Comparison of ENCODE assay signal across 1 cellular context in the genomic region with DNA sequence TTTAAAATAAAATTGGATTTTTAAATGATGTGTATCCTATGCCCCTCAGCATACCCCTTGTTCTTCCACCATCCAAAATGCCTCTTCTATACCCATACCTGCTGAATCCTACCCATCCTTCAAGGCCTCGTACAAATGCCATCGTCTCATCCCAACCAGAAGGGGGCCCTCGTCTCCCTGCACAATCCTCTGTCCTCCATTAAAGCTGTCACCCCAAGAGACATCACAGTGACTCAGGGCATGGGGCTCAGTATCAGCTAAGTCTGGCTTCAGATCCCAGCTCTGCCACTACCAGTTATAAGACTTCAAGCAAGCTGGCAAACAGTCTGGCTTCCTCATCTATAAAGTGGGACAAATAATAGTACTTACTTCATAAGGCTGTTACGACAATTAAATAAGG.
TF ChIP-seq lines count a peak whose summit lies in the region.

No MANE protein-coding gene starts in this region.

TF ChIP-seq in SK-N-SH, 30 proteins besides CTCF, POLR2A, EP300 and RAD21 (continued from another document):
- TF ChIP-seq, protein P1, sequence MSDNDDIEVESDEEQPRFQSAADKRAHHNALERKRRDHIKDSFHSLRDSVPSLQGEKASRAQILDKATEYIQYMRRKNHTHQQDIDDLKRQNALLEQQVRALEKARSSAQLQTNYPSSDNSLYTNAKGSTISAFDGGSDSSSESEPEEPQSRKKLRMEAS (IDR thresholded peaks at IDR 0.05; ENCODE audit: low read depth): no peak
- TF ChIP-seq, protein P2, sequence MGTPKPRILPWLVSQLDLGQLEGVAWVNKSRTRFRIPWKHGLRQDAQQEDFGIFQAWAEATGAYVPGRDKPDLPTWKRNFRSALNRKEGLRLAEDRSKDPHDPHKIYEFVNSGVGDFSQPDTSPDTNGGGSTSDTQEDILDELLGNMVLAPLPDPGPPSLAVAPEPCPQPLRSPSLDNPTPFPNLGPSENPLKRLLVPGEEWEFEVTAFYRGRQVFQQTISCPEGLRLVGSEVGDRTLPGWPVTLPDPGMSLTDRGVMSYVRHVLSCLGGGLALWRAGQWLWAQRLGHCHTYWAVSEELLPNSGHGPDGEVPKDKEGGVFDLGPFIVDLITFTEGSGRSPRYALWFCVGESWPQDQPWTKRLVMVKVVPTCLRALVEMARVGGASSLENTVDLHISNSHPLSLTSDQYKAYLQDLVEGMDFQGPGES (IDR thresholded peaks at IDR 0.05; ENCODE audit: low read depth, low read length): no peak
- TF ChIP-seq FOSL2 (IDR thresholded peaks at IDR 0.05; ENCODE audit: borderline replicate concordance, low read depth): no peak
- TF ChIP-seq NFIC (IDR thresholded peaks at IDR 0.05; ENCODE audit: borderline replicate concordance): no peak
TF ChIP-seq in SK-N-SH: peak in this region for 0.
